ENCODE assay signal across 21 cellular contexts in genomic region chr11:113339909-113340569, GRCh38. TPM values are rescaled to one million over a fixed set of nuclear protein-coding genes. Genes with fewer than 3 reads are reported as not detected.
DNase-seq lines count a peak whose midpoint lies in the region; ATAC-seq and TF ChIP-seq lines count a peak whose summit lies in the region.
"Had no signal": no experiment of that assay in that cellular context is flagged by ENCODE, and none has a peak within 500 bp of the region (broad histone marks: within the 10 kb centered on the region; RNA-seq: fewer than 3 reads in every experiment).

No MANE protein-coding gene starts in this region.

- no peaks in the 10 kb centered on the region for H3K9me2 ChIP-seq in hepatocyte (replicated peaks; ENCODE audit: insufficient read depth)
- H3K9me2 ChIP-seq: SK-N-SH had no signal

- H3K4me3 ChIP-seq in IMR-90 (ENCODE audit: insufficient read depth, low read depth, low read length) = no peak overlapping the region
- no peak overlapping the region for H3K4me3 ChIP-seq in hepatocyte
- H3K4me3 ChIP-seq: HAP-1 had no signal

- peak overlapping the region; percentile 34 for H2BK5ac ChIP-seq in IMR-90 (ENCODE audit: low read depth, low read length, poor library complexity, severe bottlenecking)

- in situ Hi-C loops in IMR-90 (cut with MboI; ENCODE audit: low sequenced_read_pairs) = no loop called here

- H2AK5ac ChIP-seq in IMR-90 (ENCODE audit: low read depth, low read length) = no peak overlapping the region

- H2AFZ ChIP-seq in IMR-90 (replicated peaks; ENCODE audit: low read length, poor library complexity) (no peak overlapping the region), hepatocyte (no peak overlapping the region)

- WGBS in IMR-90 (ENCODE audit: extremely low coverage in 2 of 2, insufficient read length in 1 of 2), 2 experiments = no CpG with 5 or more reads among the region's 7 CpGs
- WGBS in hepatocyte (ENCODE audit: low lambda C conversion rate, missing lambda C conversion rate) = 53% methylated on average over 7 of the region's 7 CpGs

- H3K18ac ChIP-seq in IMR-90 (ENCODE audit: low read depth, low read length) = peak overlapping the region; percentile 29; the same call in 1 of the 2 replicates

- TF ChIP-seq CTCF in IMR-90 (conservative IDR thresholded peaks at IDR 0.05; ENCODE audit: low read depth, low read length) (no peak), hepatocyte (IDR thresholded peaks at IDR 0.05; ENCODE audit: poor library complexity) (no peak)

- no peak overlapping the region for H2AK9ac ChIP-seq in IMR-90 (replicated peaks; ENCODE audit: low read depth, low read length, poor library complexity)

- H4K5ac ChIP-seq in IMR-90 (ENCODE audit: low read depth, low read length) = no peak overlapping the region

- no peak overlapping the region for H2BK120ac ChIP-seq in IMR-90 (ENCODE audit: low read depth, low read length)

- TF ChIP-seq RAD21 in IMR-90 (IDR thresholded peaks at IDR 0.05; ENCODE audit: low read length) = no peak

- H3K36me3 ChIP-seq in IMR-90 (ENCODE audit: control insufficient read depth, insufficient read depth, low read length) (peaks cover 16% of the 10 kb centered on the region), hepatocyte (replicated peaks; ENCODE audit: insufficient read depth, low read depth) (no peaks in the 10 kb centered on the region)
- H3K36me3 ChIP-seq: HAP-1 had no signal

- 0 out of 2 replicates have a peak, but pooled peaks cover 6% of the 10 kb centered on the region for H3K9me1 ChIP-seq in IMR-90 (ENCODE audit: insufficient read depth, low read length)

- intact Hi-C loops in IMR-90 (cut with micrococcal nuclease) = loop anchor here (2.0 kb wide), 1 partner anchor 25 kb away; the partner anchor contains the start of gene TTC12

- TF ChIP-seq POLR2A in IMR-90 (IDR thresholded peaks at IDR 0.05; ENCODE audit: low read depth, low read length) = no peak

- H3K4me2 ChIP-seq in IMR-90 (ENCODE audit: low read depth, low read length) (no peak overlapping the region; the same call in 1 of the 2 replicates), hepatocyte (no peak overlapping the region)
- H3K4me2 ChIP-seq: SK-N-SH had no signal

- POLR2A ChIA-PET in IMR-90 (lab: Charles Lee; ENCODE audit: unreplicated experiment) = no interaction called here

- no peak overlapping the region for H3K56ac ChIP-seq in IMR-90 (ENCODE audit: extremely low read depth, insufficient read depth, low read length)

- no peak overlapping the region for H2BK15ac ChIP-seq in IMR-90 (ENCODE audit: low read depth, low read length)

- H3K79me2 ChIP-seq in hepatocyte = no peaks in the 10 kb centered on the region

- BruUV-seq in IMR-90 (replicated peaks; lab: Mats Ljungman, UMichigan) = no TSS peak

- dilution Hi-C loops in IMR-90 (cut with HindIII; ENCODE audit: low sequenced_read_pairs, unreplicated experiment) = no loop called here

- DNase-seq in DMS153 (lab: John Stamatoyannopoulos, UW) (peak; percentile 29), DMS153 treated with DMSO at 0.1 percent for 48 hours (lab: John Stamatoyannopoulos, UW; ENCODE audit: unreplicated experiment) (no peak), IMR-90 (peak; percentile 41), NCI-H345 treated with DMSO at 0.1 percent for 48 hours (lab: John Stamatoyannopoulos, UW; ENCODE audit: unreplicated experiment) (peak; percentile 26), hepatocyte (ENCODE audit: low spot score) (no peak), NCI-H2227 (lab: John Stamatoyannopoulos, UW; ENCODE audit: unreplicated experiment) (no peak), SK-N-DZ (ENCODE audit: low spot score) (no peak), NCI-H128 (lab: John Stamatoyannopoulos, UW; ENCODE audit: unreplicated experiment) (no peak)
- DNase-seq: 8988T; BE2C; CD4-positive, alpha-beta memory T cell; DND-41; NCI-H1436 treated with DMSO at 0.1 percent for 48 hours; NCI-H2171 treated with DMSO at 0.1 percent for 48 hours; NCI-H526; SK-N-SH; T-helper 1 cell had no signal

- peak; percentile 97 for ATAC-seq in IMR-90 (ENCODE audit: low read depth)
- ATAC-seq: Panc1 had no signal

- H3K27me3 ChIP-seq in IMR-90 (ENCODE audit: control insufficient read depth, insufficient read depth, low read length) (no peaks in the 10 kb centered on the region), hepatocyte (no peaks in the 10 kb centered on the region)
- H3K27me3 ChIP-seq: BE2C had no signal

- no peak overlapping the region for H3K23ac ChIP-seq in IMR-90 (ENCODE audit: low read depth, low read length)

- H4K20me1 ChIP-seq in IMR-90 (ENCODE audit: insufficient read depth, low read length) (no peaks in the 10 kb centered on the region), hepatocyte (ENCODE audit: insufficient read depth, poor library complexity, severe bottlenecking) (no peaks in the 10 kb centered on the region)

- CTCF ChIA-PET in IMR-90 (lab: Yijun Ruan, JAX) = no interaction called here

- H4K91ac ChIP-seq in IMR-90 (ENCODE audit: insufficient read depth, low read depth, low read length) = no peak overlapping the region

- no peak overlapping the region for H4K8ac ChIP-seq in IMR-90 (ENCODE audit: low read depth in 2 of 2, low read length in 2 of 2)

- H3K9ac ChIP-seq in IMR-90 (ENCODE audit: low read depth, low read length) = no peak overlapping the region
- H3K9ac ChIP-seq: SK-N-SH had no signal

- H3K79me1 ChIP-seq in IMR-90 (ENCODE audit: low read depth in 1 of 2, low read length in 2 of 2) = no peaks in the 10 kb centered on the region

- no peak overlapping the region for H2BK20ac ChIP-seq in IMR-90 (ENCODE audit: low read depth, low read length)

- H3K4me1 ChIP-seq in IMR-90 (ENCODE audit: control insufficient read depth, insufficient read depth, low read length) (peaks cover 7% of the 10 kb centered on the region), hepatocyte (ENCODE audit: insufficient read depth) (peaks cover 8% of the 10 kb centered on the region)
- H3K4me1 ChIP-seq: HAP-1 had no signal

- no peak overlapping the region; the same call in 1 of the 2 replicates for H3K4ac ChIP-seq in IMR-90 (ENCODE audit: low read depth, low read length)

- no peak overlapping the region for H3K14ac ChIP-seq in IMR-90 (replicated peaks; ENCODE audit: low read depth, low read length)

- H3K9me3 ChIP-seq in IMR-90 (ENCODE audit: control insufficient read depth, insufficient read depth, low read length) (no peaks in the 10 kb centered on the region), hepatocyte (ENCODE audit: low read depth) (no peaks in the 10 kb centered on the region)
- H3K9me3 ChIP-seq: BE2C, HAP-1, SK-N-SH had no signal

- H3K27ac ChIP-seq in IMR-90 (ENCODE audit: insufficient read depth, low read length) (peak overlapping the region; percentile 64; the same call in 1 of the 2 replicates), hepatocyte (peak overlapping the region; percentile 36)
- H3K27ac ChIP-seq: HL-60 had no signal

TF ChIP-seq in IMR-90, 13 proteins besides CTCF, POLR2A, EP300 and RAD21:
- TF ChIP-seq FOS (IDR thresholded peaks at IDR 0.05; ENCODE audit: low read depth, low read length) (no peak), NFE2L2 (IDR thresholded peaks at IDR 0.05; ENCODE audit: low read depth, low read length) (no peak), MXI1 (IDR thresholded peaks at IDR 0.05; ENCODE audit: borderline replicate concordance, low read depth, low read length) (no peak), RCOR1 (IDR thresholded peaks at IDR 0.05; ENCODE audit: insufficient replicate concordance, low read length) (no peak), MAZ (IDR thresholded peaks at IDR 0.05; ENCODE audit: borderline replicate concordance, low read depth, low read length) (no peak), ELK1 (IDR thresholded peaks at IDR 0.05; ENCODE audit: borderline replicate concordance, low read depth, low read length) (no peak), BHLHE40 (IDR thresholded peaks at IDR 0.05; ENCODE audit: low read depth, low read length) (no peak), MAFK (IDR thresholded peaks at IDR 0.05; ENCODE audit: low read depth, low read length) (no peak), SMC3 (IDR thresholded peaks at IDR 0.05; ENCODE audit: low read depth, low read length) (no peak), RFX5 (IDR thresholded peaks at IDR 0.05; ENCODE audit: low read depth, low read length) (no peak), CHD1 (IDR thresholded peaks at IDR 0.05; ENCODE audit: low read depth, low read length) (no peak), CEBPB (IDR thresholded peaks at IDR 0.05; ENCODE audit: low read depth, low read length) (no peak), USF2 (IDR thresholded peaks at IDR 0.05; ENCODE audit: low read depth, low read length) (no peak)
TF ChIP-seq in IMR-90: peak in this region for 0.

RNA-seq across cellular contexts. Expression of gene TTC12, which starts 25.7 kb away (rescaled TPM):
- total RNA-seq in IMR-90 (2012; rRNA removed) = 14.4 and 14.7 TPM in 2 replicates
- 10.0 and 10.7 TPM in 2 replicates for polyA plus RNA-seq in IMR-90 (2012; rRNA removed)
- 5.8 and 7.7 TPM in 2 replicates for polyA plus RNA-seq in IMR-90 (2012; cell fraction: cytosol; rRNA removed)
- 17.1 and 26.5 TPM in 2 replicates for polyA plus RNA-seq in IMR-90 (2012; cell fraction: nucleus; rRNA removed; ENCODE audit: low replicate concordance)
- total RNA-seq in hepatocyte = 10.5 and 12.4 TPM in 2 replicates
- polyA plus RNA-seq in hepatocyte = 9.2 and 9.4 TPM in 2 replicates
- polyA plus RNA-seq in SK-N-DZ (2014; cell fraction: cytosol; rRNA removed) = 6.3 and 6.8 TPM in 2 replicates
- polyA plus RNA-seq in SK-N-DZ (2014; cell fraction: nucleus; rRNA removed) = 24.4 and 27.1 TPM in 2 replicates

RNA-seq across cellular contexts. Expression of gene ANKK1, which starts 47.5 kb away (rescaled TPM):
- not detected in 2 replicates for total RNA-seq in IMR-90 (2012; rRNA removed)
- not detected in 2 replicates for polyA plus RNA-seq in IMR-90 (2012; rRNA removed)
- not detected in 2 replicates for polyA plus RNA-seq in IMR-90 (2012; cell fraction: cytosol; rRNA removed)
- polyA plus RNA-seq in IMR-90 (2012; cell fraction: nucleus; rRNA removed; ENCODE audit: low replicate concordance) = 0.06 and 0.09 TPM in 2 replicates
- total RNA-seq in hepatocyte = 0.43 TPM in 1 of 2 replicates, not detected in the other
- 0.13 TPM in 1 of 2 replicates, not detected in the other for polyA plus RNA-seq in hepatocyte
- polyA plus RNA-seq in SK-N-DZ (2014; cell fraction: cytosol; rRNA removed) = not detected in 2 replicates
- polyA plus RNA-seq in SK-N-DZ (2014; cell fraction: nucleus; rRNA removed) = not detected in 2 replicates
- total RNA-seq: LHCN-M2 had no signal

Comparison
In these comparisons a context has a peak if more than half of its experiments do, and no peak if none do; other contexts are left out.
1. DNase-seq: peak in DMS153 (single experiment), IMR-90 (single experiment) and NCI-H345 treated with DMSO at 0.1 percent for 48 hours (single experiment); none in DMS153 treated with DMSO at 0.1 percent for 48 hours (single experiment), hepatocyte (single experiment), NCI-H2227 (single experiment), SK-N-DZ (single experiment) and NCI-H128 (single experiment).